In the genomic region with DNA sequence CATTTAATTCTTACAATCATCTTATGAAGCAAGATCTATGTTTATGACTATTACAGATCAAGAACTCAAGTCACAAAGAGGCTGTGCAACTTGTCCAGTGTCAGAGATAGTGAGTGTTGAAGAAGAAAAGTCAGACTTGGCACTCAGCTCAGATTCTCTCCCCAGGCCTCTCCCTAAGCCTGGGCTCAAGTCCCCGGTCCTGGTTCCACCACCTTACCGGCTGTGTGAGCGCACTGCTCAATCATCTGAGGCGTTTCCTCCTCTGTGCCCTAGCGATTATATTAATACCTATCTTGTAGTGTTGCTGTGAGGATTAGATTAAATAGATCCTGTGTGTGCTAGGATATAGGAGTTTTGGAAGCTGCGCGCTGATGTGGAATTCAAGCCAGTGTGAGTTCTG, we compare ENCODE assay signal across 12 cellular contexts. TPM values are rescaled to one million over a fixed set of nuclear protein-coding genes. Genes with fewer than 3 reads are reported as not detected.
DNase-seq lines count a peak whose midpoint lies in the region; ATAC-seq and TF ChIP-seq lines count a peak whose summit lies in the region.
"Had no signal": no experiment of that assay in that cellular context is flagged by ENCODE, and none has a peak within 500 bp of the region (broad histone marks: within the 10 kb centered on the region; RNA-seq: fewer than 3 reads in every experiment).

No MANE protein-coding gene starts in this region.

- TF ChIP-seq CTCF in esophagus squamous epithelium (IDR thresholded peaks at IDR 0.05): no peak
- TF ChIP-seq CTCF in mesothelial cell of epicardium (IDR thresholded peaks at IDR 0.05; ENCODE audit: unreplicated experiment): no peak

- H3K4me3 ChIP-seq in adipocyte (ENCODE audit: low read length) (peak overlapping the region; percentile 18), esophagus squamous epithelium (peak overlapping the region in 1 of 4 donors; percentile 48)
- H3K4me3 ChIP-seq: SJCRH30 had no signal

- peak overlapping the region; percentile 87 for H3K27ac Mint-ChIP-seq in mesothelial cell of epicardium
- no peak overlapping the region for H3K27ac Mint-ChIP-seq in stimulated activated effector memory CD8-positive, alpha-beta T cell treated with anti-CD3 and anti-CD28 coated beads, Interleukin-12 subunit alpha, Interleukin-12 subunit beta, amount 100 ng/mL, for 72 hours
- no peak overlapping the region for H3K27ac Mint-ChIP-seq in activated T-helper 17 cell treated with anti-CD3 and anti-CD28 coated beads, Interleukin-2, amount 50 U/mL, for 72 hours

- no peak for TF ChIP-seq POLR2A in esophagus squamous epithelium (IDR thresholded peaks at IDR 0.05)

- peak overlapping the region; percentile 59 to 92 (median 84) for H3K27ac ChIP-seq in esophagus squamous epithelium
- H3K27ac ChIP-seq: SJCRH30 had no signal

- peak overlapping the region; percentile 11 for H3K4me3 Mint-ChIP-seq in mesothelial cell of epicardium
- no peak overlapping the region for H3K4me3 Mint-ChIP-seq in stimulated activated effector memory CD8-positive, alpha-beta T cell treated with anti-CD3 and anti-CD28 coated beads, Interleukin-12 subunit alpha, Interleukin-12 subunit beta, amount 100 ng/mL, for 72 hours
- no peak overlapping the region for H3K4me3 Mint-ChIP-seq in activated T-helper 17 cell treated with anti-CD3 and anti-CD28 coated beads, Interleukin-2, amount 50 U/mL, for 72 hours

- H3K27me3 Mint-ChIP-seq in mesothelial cell of epicardium (ENCODE audit: low read depth): peaks cover 2% of the 10 kb centered on the region
- peaks cover 14% of the 10 kb centered on the region for H3K27me3 Mint-ChIP-seq in activated T-helper 17 cell treated with anti-CD3 and anti-CD28 coated beads, Interleukin-2, amount 50 U/mL, for 72 hours

- H3K36me3 Mint-ChIP-seq in mesothelial cell of epicardium: peaks cover 4% of the 10 kb centered on the region
- no peaks in the 10 kb centered on the region for H3K36me3 Mint-ChIP-seq in stimulated activated effector memory CD8-positive, alpha-beta T cell treated with anti-CD3 and anti-CD28 coated beads, Interleukin-12 subunit alpha, Interleukin-12 subunit beta, amount 100 ng/mL, for 72 hours
- no peaks in the 10 kb centered on the region for H3K36me3 Mint-ChIP-seq in activated T-helper 17 cell treated with anti-CD3 and anti-CD28 coated beads, Interleukin-2, amount 50 U/mL, for 72 hours (ENCODE audit: low read depth)

- peaks cover 63% of the 10 kb centered on the region for H3K4me1 ChIP-seq in adipocyte (ENCODE audit: control insufficient read depth, insufficient read depth, low read length)
- peaks cover 27 to 81% (median 31%) of the 10 kb centered on the region in 3 donors for H3K4me1 ChIP-seq in esophagus squamous epithelium

- WGBS in esophagus squamous epithelium, 2 donors: 54 to 57% methylated on average over 7 of the region's 7 CpGs

- DNase-seq in adipocyte (ENCODE audit: low read depth) (no peak), esophagus squamous epithelium (lab: John Stamatoyannopoulos, UW) (no peak), mesothelial cell of epicardium (ENCODE audit: low spot score in 2 of 2, unreplicated experiment in 2 of 2) (no peak), HK-2 (ENCODE audit: unreplicated experiment) (no peak), AG08396 (ENCODE audit: low spot score) (no peak), RPMI8226 (no peak)
- DNase-seq in stimulated activated effector memory CD8-positive, alpha-beta T cell treated with anti-CD3 and anti-CD28 coated beads, Interleukin-12 subunit alpha, Interleukin-12 subunit beta, amount 100 ng/mL, for 72 hours (ENCODE audit: low spot score in 2 of 2): no peak
- DNase-seq: MM.1S; NCI-H2081 treated with DMSO at 0.1 percent for 48 hours; SJCRH30; stimulated activated naive CD4-positive, alpha-beta T cell treated with Interleukin-2 at 50 U/mL for 16 hours had no signal

- no peaks in the 10 kb centered on the region for H3K27me3 ChIP-seq in adipocyte (replicated peaks; ENCODE audit: control insufficient read depth, insufficient read depth, low read length)
- H3K27me3 ChIP-seq in esophagus squamous epithelium: no peaks in the 10 kb centered on the region
- H3K27me3 ChIP-seq: SJCRH30 had no signal

- intact Hi-C loops in esophagus squamous epithelium (cut with DNase I): no loop called here

- peak; percentile 33 for ATAC-seq in stimulated activated effector memory CD8-positive, alpha-beta T cell treated with anti-CD3 and anti-CD28 coated beads, Interleukin-12 subunit alpha, Interleukin-12 subunit beta, amount 100 ng/mL, for 72 hours
- ATAC-seq in activated T-helper 17 cell treated with anti-CD3 and anti-CD28 coated beads, Interleukin-2, amount 50 U/mL, for 72 hours (replicated peaks): no peak

- H3K4me1 Mint-ChIP-seq in mesothelial cell of epicardium: peaks cover 68% of the 10 kb centered on the region
- no peaks in the 10 kb centered on the region for H3K4me1 Mint-ChIP-seq in stimulated activated effector memory CD8-positive, alpha-beta T cell treated with anti-CD3 and anti-CD28 coated beads, Interleukin-12 subunit alpha, Interleukin-12 subunit beta, amount 100 ng/mL, for 72 hours
- no peaks in the 10 kb centered on the region for H3K4me1 Mint-ChIP-seq in activated T-helper 17 cell treated with anti-CD3 and anti-CD28 coated beads, Interleukin-2, amount 50 U/mL, for 72 hours

- H3K9me3 Mint-ChIP-seq in mesothelial cell of epicardium: no peaks in the 10 kb centered on the region
- no peaks in the 10 kb centered on the region for H3K9me3 Mint-ChIP-seq in stimulated activated effector memory CD8-positive, alpha-beta T cell treated with anti-CD3 and anti-CD28 coated beads, Interleukin-12 subunit alpha, Interleukin-12 subunit beta, amount 100 ng/mL, for 72 hours
- no peaks in the 10 kb centered on the region for H3K9me3 Mint-ChIP-seq in activated T-helper 17 cell treated with anti-CD3 and anti-CD28 coated beads, Interleukin-2, amount 50 U/mL, for 72 hours

- no peaks in the 10 kb centered on the region for H3K9me3 ChIP-seq in adipocyte (ENCODE audit: control insufficient read depth, low read length)
- no peaks in the 10 kb centered on the region for H3K9me3 ChIP-seq in esophagus squamous epithelium
- H3K9me3 ChIP-seq: SJCRH30 had no signal

- peak overlapping the region; percentile 46 for H3K9ac ChIP-seq in adipocyte (ENCODE audit: low read length)

- H3K36me3 ChIP-seq in adipocyte (ENCODE audit: control insufficient read depth, insufficient read depth, low read length, severe bottlenecking) (peaks cover 25% of the 10 kb centered on the region), esophagus squamous epithelium (no peaks in the 10 kb centered on the region)
- H3K36me3 ChIP-seq: SJCRH30 had no signal

RNA-seq across cellular contexts. Expression of gene TNS1, which starts 38.5 kb away (rescaled TPM):
- total RNA-seq in esophagus squamous epithelium (100 to 1,000 TPM in 1 of 4 donors, 10 to 100 TPM in 3; 34.7 to 201 (median 59.2) TPM), mesothelial cell of epicardium (116 to 130 TPM (median 117 TPM) in 3 replicates)
- 10 to 100 TPM in 1 of 2 donors, 1 to 10 TPM in 1; 4.4 to 44.9 TPM for total RNA-seq in activated T-helper 17 cell treated with anti-CD3 and anti-CD28 coated beads, Interleukin-2, amount 50 U/mL, for 72 hours
